2 cellular contexts compared by ENCODE assay signal in genomic region chr9:131178382-131178781, GRCh38.
A peak's percentile ranks its signal among the peaks of the same experiment; 100 is the strongest.
TF ChIP-seq lines count a peak whose summit lies in the region.

No MANE protein-coding gene starts in this region.

TF ChIP-seq in HCT116, 20 proteins besides CTCF, POLR2A, EP300 and RAD21:
- TF ChIP-seq ZFX (IDR thresholded peaks at IDR 0.05) (no peak), SIN3A (IDR thresholded peaks at IDR 0.05; ENCODE audit: low read depth) (no peak), REST (IDR thresholded peaks at IDR 0.05; ENCODE audit: low read depth) (no peak), SP1 (IDR thresholded peaks at IDR 0.05; ENCODE audit: low read depth) (no peak), TCF7L2 (IDR thresholded peaks at IDR 0.05; ENCODE audit: borderline replicate concordance, extremely low read depth, insufficient read depth, insufficient read length) (no peak), CBX3 (IDR thresholded peaks at IDR 0.05; ENCODE audit: low read depth) (no peak), ATF3 (IDR thresholded peaks at IDR 0.05) (no peak), ZNF274 (IDR thresholded peaks at IDR 0.05; ENCODE audit: low read depth, low read length) (no peak), POLR2AphosphoS5 (IDR thresholded peaks at IDR 0.05; ENCODE audit: low read depth, low read length) (no peak), SRF (IDR thresholded peaks at IDR 0.05; ENCODE audit: low read depth) (no peak), EGR1 (IDR thresholded peaks at IDR 0.05; ENCODE audit: low read depth) (no peak), YY1 (IDR thresholded peaks at IDR 0.05; ENCODE audit: extremely low read depth, insufficient replicate concordance, low read depth, low read length) (no peak), EZH2 (IDR thresholded peaks at IDR 0.05) (no peak), FOSL1 (IDR thresholded peaks at IDR 0.05; ENCODE audit: low read depth) (no peak), CEBPB (IDR thresholded peaks at IDR 0.05; ENCODE audit: low read depth) (no peak), EZH2phosphoT487 (IDR thresholded peaks at IDR 0.05; ENCODE audit: borderline replicate concordance) (no peak), JUND (IDR thresholded peaks at IDR 0.05) (no peak), ELF1 (IDR thresholded peaks at IDR 0.05; ENCODE audit: borderline replicate concordance, low read depth) (no peak)

TF ChIP-seq in HepG2, 621 proteins besides CTCF, POLR2A, EP300 and RAD21:
- TF ChIP-seq ZNF180 (CRISPR knock-in tag; IDR thresholded peaks at IDR 0.05; ENCODE audit: borderline replicate concordance, low read depth) (no peak), ZFY (CRISPR knock-in tag; IDR thresholded peaks at IDR 0.05) (no peak), GATA4 (IDR thresholded peaks at IDR 0.05; ENCODE audit: borderline replicate concordance, low read depth) (no peak), ZNF205 (CRISPR knock-in tag; IDR thresholded peaks at IDR 0.05) (no peak), ELF1 (CRISPR knock-in tag; IDR thresholded peaks at IDR 0.05) (no peak), ZNF501 (CRISPR knock-in tag; IDR thresholded peaks at IDR 0.05) (0 out of 2 replicates have a peak, but pooled peaks have one; percentile 31), ZNF83 (CRISPR knock-in tag; IDR thresholded peaks at IDR 0.05; ENCODE audit: borderline replicate concordance) (no peak), ZFP36 (IDR thresholded peaks at IDR 0.05; ENCODE audit: borderline replicate concordance, low read depth, low read length, partially characterized antibody) (peak; percentile 31), ZNF580 (CRISPR knock-in tag; IDR thresholded peaks at IDR 0.05; ENCODE audit: borderline replicate concordance, low read depth) (no peak), SMC3 (IDR thresholded peaks at IDR 0.05; ENCODE audit: low read length) (peak; percentile 84), CCDC6 (CRISPR knock-in tag; IDR thresholded peaks at IDR 0.05) (no peak), XRCC5 (optimal IDR thresholded peaks at IDR 0.05; ENCODE audit: low read length) (peak; percentile 80), ZNF562 (CRISPR knock-in tag; IDR thresholded peaks at IDR 0.05; ENCODE audit: borderline replicate concordance) (no peak), MAFG (CRISPR knock-in tag; IDR thresholded peaks at IDR 0.05) (no peak), SAP130 (CRISPR knock-in tag; IDR thresholded peaks at IDR 0.05; ENCODE audit: low read depth) (0 out of 2 replicates have a peak, but pooled peaks have one; percentile 21), MTERF4 (CRISPR knock-in tag; IDR thresholded peaks at IDR 0.05) (no peak), STAG1 (CRISPR knock-in tag; IDR thresholded peaks at IDR 0.05) (peak; percentile 86), ZSCAN29 (CRISPR knock-in tag; conservative IDR thresholded peaks at IDR 0.05) (no peak), PRDM15 (CRISPR knock-in tag; IDR thresholded peaks at IDR 0.05) (no peak), ZBTB4 (CRISPR knock-in tag; IDR thresholded peaks at IDR 0.05; ENCODE audit: borderline replicate concordance) (peak; percentile 76; the same call in 1 of the 2 replicates), YY1 (IDR thresholded peaks at IDR 0.05; ENCODE audit: insufficient read depth, insufficient replicate concordance, low read depth, low read length) (peak; percentile 24), ZNF792 (CRISPR knock-in tag; IDR thresholded peaks at IDR 0.05) (no peak), POGZ (CRISPR knock-in tag; IDR thresholded peaks at IDR 0.05) (no peak), SSRP1 (CRISPR knock-in tag; IDR thresholded peaks at IDR 0.05) (no peak), MTF2 (CRISPR knock-in tag; IDR thresholded peaks at IDR 0.05; ENCODE audit: borderline replicate concordance) (no peak), ZNF703 (CRISPR knock-in tag; IDR thresholded peaks at IDR 0.05; ENCODE audit: borderline replicate concordance) (no peak), ZNF12 (CRISPR knock-in tag; IDR thresholded peaks at IDR 0.05) (no peak), SP5 (CRISPR knock-in tag; IDR thresholded peaks at IDR 0.05; ENCODE audit: borderline replicate concordance, low read depth) (no peak), NFRKB (IDR thresholded peaks at IDR 0.05) (no peak), ZHX2 (IDR thresholded peaks at IDR 0.05; ENCODE audit: low read depth) (no peak), ZHX2 (CRISPR knock-in tag; IDR thresholded peaks at IDR 0.05; ENCODE audit: borderline replicate concordance) (no peak), ZBTB38 (CRISPR knock-in tag; IDR thresholded peaks at IDR 0.05) (peak; percentile 80), ZBTB33 (CRISPR knock-in tag; IDR thresholded peaks at IDR 0.05) (peak; percentile 95), SALL1 (CRISPR knock-in tag; IDR thresholded peaks at IDR 0.05) (peak; percentile 25; the same call in 1 of the 2 replicates), ZNF557 (CRISPR knock-in tag; IDR thresholded peaks at IDR 0.05) (no peak), ZNF558 (CRISPR knock-in tag; IDR thresholded peaks at IDR 0.05; ENCODE audit: borderline replicate concordance) (no peak), YEATS2 (CRISPR knock-in tag; IDR thresholded peaks at IDR 0.05; ENCODE audit: borderline replicate concordance) (no peak), PAF1 (CRISPR knock-in tag; IDR thresholded peaks at IDR 0.05) (no peak), FOXC1 (CRISPR knock-in tag; IDR thresholded peaks at IDR 0.05; ENCODE audit: borderline replicate concordance) (no peak), NONO (IDR thresholded peaks at IDR 0.05) (no peak), NONO (CRISPR knock-in tag; conservative IDR thresholded peaks at IDR 0.05) (no peak), TCF7L2 (IDR thresholded peaks at IDR 0.05; ENCODE audit: low read depth, low read length) (no peak), MYNN (CRISPR knock-in tag; IDR thresholded peaks at IDR 0.05; ENCODE audit: low read depth) (no peak)
